ENCODE assay signal across 1 cellular context in the genomic region with DNA sequence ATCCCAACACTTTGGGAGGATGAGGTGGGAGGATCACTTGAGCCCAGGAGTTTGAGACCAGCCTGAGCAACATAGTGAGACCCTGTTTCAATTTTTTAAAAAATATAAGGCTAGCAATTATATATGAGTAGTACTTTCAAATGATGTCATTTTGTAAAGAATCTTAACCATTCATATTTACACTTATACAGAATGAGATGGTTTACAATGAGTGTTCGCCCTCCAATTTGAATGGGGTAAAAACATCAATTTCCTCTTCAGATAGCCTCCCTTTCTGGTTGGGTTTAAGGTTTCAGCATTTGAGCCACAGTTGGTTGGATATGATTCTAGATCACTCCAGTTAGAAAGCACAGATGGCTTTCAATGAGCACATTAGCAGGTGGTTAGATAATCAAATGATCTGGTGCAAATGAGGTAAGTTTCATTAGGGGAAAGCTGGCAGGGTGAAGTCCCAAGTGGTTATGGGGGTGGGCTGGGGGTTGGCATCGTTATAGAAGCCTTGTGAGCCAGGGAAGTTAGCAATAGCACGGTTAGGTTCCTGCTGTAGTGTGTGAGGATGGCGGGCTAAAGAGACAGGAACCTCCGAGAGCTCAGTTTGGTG.
TF ChIP-seq lines count a peak whose summit lies in the region.

No MANE protein-coding gene starts in this region.

TF ChIP-seq in HCT116, 20 proteins besides CTCF, POLR2A, EP300 and RAD21 (continued from another document):
- no peak for TF ChIP-seq ELF1 (IDR thresholded peaks at IDR 0.05; ENCODE audit: borderline replicate concordance, low read depth)
- no peak for TF ChIP-seq EZH2 (IDR thresholded peaks at IDR 0.05)
- no peak for TF ChIP-seq ZNF274 (IDR thresholded peaks at IDR 0.05; ENCODE audit: low read depth, low read length)
- TF ChIP-seq, protein P1, sequence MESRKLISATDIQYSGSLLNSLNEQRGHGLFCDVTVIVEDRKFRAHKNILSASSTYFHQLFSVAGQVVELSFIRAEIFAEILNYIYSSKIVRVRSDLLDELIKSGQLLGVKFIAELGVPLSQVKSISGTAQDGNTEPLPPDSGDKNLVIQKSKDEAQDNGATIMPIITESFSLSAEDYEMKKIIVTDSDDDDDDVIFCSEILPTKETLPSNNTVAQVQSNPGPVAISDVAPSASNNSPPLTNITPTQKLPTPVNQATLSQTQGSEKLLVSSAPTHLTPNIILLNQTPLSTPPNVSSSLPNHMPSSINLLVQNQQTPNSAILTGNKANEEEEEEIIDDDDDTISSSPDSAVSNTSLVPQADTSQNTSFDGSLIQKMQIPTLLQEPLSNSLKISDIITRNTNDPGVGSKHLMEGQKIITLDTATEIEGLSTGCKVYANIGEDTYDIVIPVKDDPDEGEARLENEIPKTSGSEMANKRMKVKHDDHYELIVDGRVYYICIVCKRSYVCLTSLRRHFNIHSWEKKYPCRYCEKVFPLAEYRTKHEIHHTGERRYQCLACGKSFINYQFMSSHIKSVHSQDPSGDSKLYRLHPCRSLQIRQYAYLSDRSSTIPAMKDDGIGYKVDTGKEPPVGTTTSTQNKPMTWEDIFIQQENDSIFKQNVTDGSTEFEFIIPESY (IDR thresholded peaks at IDR 0.05; ENCODE audit: extremely low read depth, insufficient replicate concordance, low read length): no peak
- no peak for TF ChIP-seq JUND (IDR thresholded peaks at IDR 0.05)
- TF ChIP-seq FOSL1 (IDR thresholded peaks at IDR 0.05; ENCODE audit: low read depth): no peak
